ENCODE assay signal across 1 cellular context in genomic region chrX:1059576-1060561, GRCh38.
TF ChIP-seq lines count a peak whose summit lies in the region.

No MANE protein-coding gene starts in this region.

TF ChIP-seq in K562, 482 proteins besides CTCF, POLR2A, EP300 and RAD21 (continued from another document and continues in another):
- TF ChIP-seq AFF4 (CRISPR knock-in tag; IDR thresholded peaks at IDR 0.05) (no peak), E4F1 (CRISPR knock-in tag; IDR thresholded peaks at IDR 0.05; ENCODE audit: borderline replicate concordance) (no peak), PURB (CRISPR knock-in tag; IDR thresholded peaks at IDR 0.05; ENCODE audit: low read depth) (no peak), RFX7 (CRISPR knock-in tag; IDR thresholded peaks at IDR 0.05) (no peak), ZNF639 (CRISPR knock-in tag; conservative IDR thresholded peaks at IDR 0.05 in 1 of 2, IDR thresholded peaks at IDR 0.05 in 1 of 2) (peak in 1 of 2 experiments; percentile 80; a peak in 2 of 4 replicates), POLR2G (IDR thresholded peaks at IDR 0.05; ENCODE audit: low read depth, low read length) (peak; percentile 77), ZNF449 (CRISPR knock-in tag; IDR thresholded peaks at IDR 0.05) (0 out of 2 replicates have a peak, but pooled peaks have one; percentile 56), CSDE1 (IDR thresholded peaks at IDR 0.05) (peak in 1 of 2 experiments; percentile 98; a peak in 2 of 4 replicates), ZNF197 (CRISPR knock-in tag; IDR thresholded peaks at IDR 0.05; ENCODE audit: low read depth) (peak; percentile 94), DIDO1 (tag; IDR thresholded peaks at IDR 0.05; ENCODE audit: low read depth) (peak; percentile 26; the same call in 1 of the 2 replicates), BCLAF1 (IDR thresholded peaks at IDR 0.05; ENCODE audit: borderline replicate concordance in 1 of 2, control insufficient read depth in 1 of 2, low read depth in 2 of 2, low read length in 1 of 2) (no peak), ZNF584 (CRISPR knock-in tag; IDR thresholded peaks at IDR 0.05; ENCODE audit: low read depth) (peak; percentile 84; the same call in 1 of the 2 replicates), HDAC1 (IDR thresholded peaks at IDR 0.05) (no peak), PKNOX1 (IDR thresholded peaks at IDR 0.05) (peak; percentile 48; the same call in 1 of the 2 replicates), NFE2 (IDR thresholded peaks at IDR 0.05; ENCODE audit: low read depth) (no peak), PTTG1 (tag; IDR thresholded peaks at IDR 0.05; ENCODE audit: low read depth) (peak; percentile 63), ETS1 (conservative IDR thresholded peaks at IDR 0.05; ENCODE audit: control insufficient read depth, low read depth, low read length) (0 out of 2 replicates have a peak, but pooled peaks have one; percentile 55), ZBTB33 (CRISPR knock-in tag; IDR thresholded peaks at IDR 0.05) (no peak), SMAD4 (CRISPR knock-in tag; conservative IDR thresholded peaks at IDR 0.05) (peak; percentile 70), EP400 (IDR thresholded peaks at IDR 0.05) (peak; percentile 27; the same call in 1 of the 2 replicates), NR2C1 (IDR thresholded peaks at IDR 0.05) (peak; percentile 89), NR2C1 (tag; IDR thresholded peaks at IDR 0.05) (peak; percentile 72), KLF13 (tag; IDR thresholded peaks at IDR 0.05; ENCODE audit: borderline replicate concordance, low read depth) (0 out of 2 replicates have a peak, but pooled peaks have one; percentile 33), ZNF766 (CRISPR knock-in tag; conservative IDR thresholded peaks at IDR 0.05) (peak; percentile 96), ZNF175 (CRISPR knock-in tag; IDR thresholded peaks at IDR 0.05; ENCODE audit: low read depth) (peak; percentile 93), TAF1 (IDR thresholded peaks at IDR 0.05; ENCODE audit: control insufficient read depth, extremely low read depth, insufficient read depth, low read length, severe bottlenecking) (peak; percentile 76), PBX2 (CRISPR knock-in tag; IDR thresholded peaks at IDR 0.05; ENCODE audit: low read depth) (no peak), PBX2 (tag; conservative IDR thresholded peaks at IDR 0.05; ENCODE audit: low read depth) (no peak), SMAD3 (CRISPR knock-in tag; conservative IDR thresholded peaks at IDR 0.05) (peak; percentile 82; the same call in 1 of the 2 replicates), ZNF589 (CRISPR knock-in tag; IDR thresholded peaks at IDR 0.05; ENCODE audit: low read depth) (peak; percentile 76; the same call in 1 of the 2 replicates), TBP (optimal IDR thresholded peaks at IDR 0.05; ENCODE audit: low read depth, low read length) (peak; percentile 58), L3MBTL2 (IDR thresholded peaks at IDR 0.05) (no peak), BACH1 (tag; IDR thresholded peaks at IDR 0.05) (peak; percentile 72; the same call in 1 of the 2 replicates), CXXC5 (CRISPR knock-in tag; IDR thresholded peaks at IDR 0.05) (peak; percentile 72)
